Comparison of ENCODE assay signal across 8 cellular contexts in the genomic region with DNA sequence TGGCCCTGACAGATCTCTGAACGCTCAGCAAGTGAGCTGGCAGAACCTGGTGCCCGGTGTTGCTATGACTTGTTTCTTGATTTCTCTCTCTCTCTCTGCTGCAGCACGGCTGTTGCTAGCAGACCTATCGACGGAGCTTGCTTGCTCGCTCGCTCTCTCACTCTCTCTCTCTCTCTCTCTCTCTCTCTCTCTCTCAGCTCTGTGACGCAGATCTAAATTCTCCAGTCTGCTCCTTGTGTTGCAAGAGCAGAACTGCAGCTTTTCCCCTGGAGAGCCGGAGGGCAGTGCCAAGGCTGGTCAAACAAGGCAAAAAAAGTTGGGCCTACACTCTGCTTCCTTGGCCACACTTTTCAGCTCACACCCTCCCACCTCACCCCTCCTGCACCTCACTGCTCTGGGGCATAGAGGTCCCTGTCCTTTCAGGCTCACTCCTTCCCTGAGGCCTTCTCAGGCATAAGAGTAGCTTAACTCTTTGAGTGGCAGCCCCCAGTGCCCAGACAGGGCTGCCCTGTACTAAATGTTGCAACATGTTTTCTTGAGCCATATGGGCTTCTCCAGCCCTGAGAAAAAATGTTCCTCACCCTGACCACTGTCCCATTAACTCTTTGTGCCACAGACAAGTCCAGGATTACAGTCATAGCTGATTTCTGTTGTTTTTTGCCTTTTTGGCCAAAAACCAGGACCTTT.
DNase-seq lines count a peak whose midpoint lies in the region; ATAC-seq, FAIRE-seq and TF ChIP-seq lines count a peak whose summit lies in the region.

No MANE protein-coding gene starts in this region.

- H3K27me3 Mint-ChIP-seq in H9 (ENCODE audit: low read depth), result no peaks in the 10 kb centered on the region; the same call in 1 of the 2 replicates

- H3K4me1 ChIP-seq in H9 (ENCODE audit: insufficient read depth, low read length), result no peaks in the 10 kb centered on the region
- H3K4me1 ChIP-seq in endothelial cell of umbilical vein (ENCODE audit: control insufficient read depth, extremely low read depth, insufficient read depth, low read length), result peaks cover 50% of the 10 kb centered on the region
- peaks cover 70% of the 10 kb centered on the region for H3K4me1 ChIP-seq in mucosa of descending colon (ENCODE audit: low read depth)

- H2AFZ ChIP-seq in H9 (ENCODE audit: low read length) (no peak overlapping the region), endothelial cell of umbilical vein (ENCODE audit: low read depth, low read length) (no peak overlapping the region)

- dilution Hi-C loops in endothelial cell of umbilical vein (cut with MboI; ENCODE audit: extremely low pct_ligation_motif_present, low sequenced_read_pairs), result no loop called here

- intact Hi-C loops in endothelial cell of umbilical vein (cut with micrococcal nuclease), result no loop called here
- intact Hi-C loops in mucosa of descending colon (cut with DNase I, micrococcal nuclease), result no loop called here

- WGBS in H9 (ENCODE audit: extremely low coverage, insufficient read length, low lambda C conversion rate), result no CpG with 5 or more reads among the region's 9 CpGs

- POLR2A ChIA-PET in endothelial cell of umbilical vein (lab: Charles Lee), result interaction anchor here (0.6 kb wide), 2 partner anchors 20 to 134 kb away, joined by 3 read pairs; no protein-coding TSS in a partner anchor

- peaks cover 21 to 28% of the 10 kb centered on the region in 2 experiments for H3K4me1 Mint-ChIP-seq in H9

- H3K27ac Mint-ChIP-seq in H9, result peak overlapping the region in 2 of 3 experiments; percentile 53 to 79; a peak in 3 of 7 replicates

- no peaks in the 10 kb centered on the region for H3K9me3 ChIP-seq in H9 (ENCODE audit: control insufficient read depth, low read depth, low read length)
- H3K9me3 ChIP-seq in endothelial cell of umbilical vein (replicated peaks; ENCODE audit: control insufficient read depth, insufficient read depth, low read length), result no peaks in the 10 kb centered on the region
- no peaks in the 10 kb centered on the region for H3K9me3 ChIP-seq in mucosa of descending colon

- no peak overlapping the region for H2BK20ac ChIP-seq in H9 (ENCODE audit: low read depth, low read length, poor library complexity, severe bottlenecking)

- H2AK5ac ChIP-seq in H9 (ENCODE audit: insufficient read length, low read length), result no peak overlapping the region

- H4K20me1 ChIP-seq in H9 (ENCODE audit: control insufficient read depth, insufficient read depth, insufficient read length), result no peaks in the 10 kb centered on the region
- H4K20me1 ChIP-seq in endothelial cell of umbilical vein (replicated peaks; ENCODE audit: control insufficient read depth, extremely low read depth, insufficient read depth, low read length), result no peaks in the 10 kb centered on the region

- no peak overlapping the region for H3T11ph ChIP-seq in H9 (ENCODE audit: low read length)

- H3K36me3 ChIP-seq in endothelial cell of umbilical vein (ENCODE audit: control insufficient read depth in 2 of 2, extremely low read depth in 1 of 2, insufficient read depth in 2 of 2, low read length in 2 of 2) (no peaks in the 10 kb centered on the region), mucosa of descending colon (ENCODE audit: low read depth) (no peaks in the 10 kb centered on the region)

- 0 out of 5 replicates have a peak overlapping the region, but pooled peaks of 1 of the 2 experiments have one; percentile 1 for H3K4me3 Mint-ChIP-seq in H9

- no peak overlapping the region for H3K4ac ChIP-seq in H9 (ENCODE audit: low read depth, low read length)

- H3K4me3 ChIP-seq in endothelial cell of umbilical vein (replicated peaks in 1 of 3; ENCODE audit: insufficient read depth in 1 of 3, low read depth in 1 of 3, low read length in 3 of 3) (no peak overlapping the region), mucosa of descending colon (peak overlapping the region; percentile 54)

- H3K79me1 ChIP-seq in H9 (ENCODE audit: insufficient read depth, low read depth, low read length, poor library complexity, severe bottlenecking), result no peaks in the 10 kb centered on the region

- H3K36me3 Mint-ChIP-seq in H9 (ENCODE audit: insufficient read depth in 1 of 3, low read depth in 3 of 3), result no peaks in the 10 kb centered on the region

- H3K14ac ChIP-seq in H9 (ENCODE audit: insufficient read depth, low read length), result no peak overlapping the region

- H3K56ac ChIP-seq in H9 (ENCODE audit: insufficient read length, low read depth, low read length), result no peak overlapping the region

- no peak overlapping the region for H2BK120ac ChIP-seq in H9 (ENCODE audit: low read depth, low read length, poor library complexity, severe bottlenecking)

- no peaks in the 10 kb centered on the region for H3K79me2 ChIP-seq in H9 (ENCODE audit: insufficient read depth, low read length)
- peaks cover 36% of the 10 kb centered on the region for H3K79me2 ChIP-seq in endothelial cell of umbilical vein (ENCODE audit: control insufficient read depth, insufficient read depth, low read length)

- CTCF ChIA-PET in endothelial cell of umbilical vein (lab: Charles Lee), result interaction anchor here (0.7 to 21.9 kb wide), 17 partner anchors 8 to 171 kb away, joined by 3 to 634 read pairs (median 5); no protein-coding TSS in a partner anchor

- H2BK12ac ChIP-seq in H9 (ENCODE audit: insufficient read length, low read depth, low read length), result no peak overlapping the region

- FAIRE-seq in endothelial cell of umbilical vein (lab: Jason Lieb, UNC), result peak; percentile 81

- H3K27ac ChIP-seq in H9 (ENCODE audit: insufficient read length, low read depth, low read length) (no peak overlapping the region), endothelial cell of umbilical vein (ENCODE audit: insufficient read depth, low read depth, low read length) (peak overlapping the region; percentile 44)

- TF ChIP-seq POLR2A in endothelial cell of umbilical vein (IDR thresholded peaks at IDR 0.05; ENCODE audit: low read depth, low read length), result no peak

- peak; percentile 68 for ATAC-seq in mucosa of descending colon

- no peak overlapping the region for H4K91ac ChIP-seq in H9 (ENCODE audit: insufficient read length, low read depth, low read length)

- no peak overlapping the region for H4K8ac ChIP-seq in H9 (replicated peaks; ENCODE audit: insufficient read length, low read depth, low read length)

- no peak overlapping the region for H2BK15ac ChIP-seq in H9 (ENCODE audit: low read depth, low read length)

- no peak overlapping the region for H4K5ac ChIP-seq in H9 (ENCODE audit: insufficient read length, low read depth, low read length)

- no peaks in the 10 kb centered on the region for H3K27me3 ChIP-seq in H9 (ENCODE audit: insufficient read depth, low read length)
- no peaks in the 10 kb centered on the region for H3K27me3 ChIP-seq in endothelial cell of umbilical vein (ENCODE audit: control insufficient read depth in 2 of 2, insufficient read depth in 2 of 2, low read length in 2 of 2)

- H3K18ac ChIP-seq in H9 (ENCODE audit: insufficient read length, low read depth, low read length), result no peak overlapping the region

- no peak overlapping the region for H3K4me2 ChIP-seq in H9 (ENCODE audit: insufficient read depth, insufficient read length, low read length)
- H3K4me2 ChIP-seq in endothelial cell of umbilical vein (ENCODE audit: insufficient read depth, low read length), result no peak overlapping the region

- no peak overlapping the region for H2BK5ac ChIP-seq in H9 (ENCODE audit: insufficient read length, low read length)

- no peaks in the 10 kb centered on the region for H3K23me2 ChIP-seq in H9 (ENCODE audit: insufficient read length, low read depth, low read length, poor library complexity, severe bottlenecking)

- H3K9ac ChIP-seq in H9 (ENCODE audit: extremely low read depth, insufficient read length, low read length), result no peak overlapping the region
- no peak overlapping the region for H3K9ac ChIP-seq in endothelial cell of umbilical vein (replicated peaks; ENCODE audit: extremely low read depth, insufficient read depth, low read length)

- no peak overlapping the region for H3K23ac ChIP-seq in H9 (ENCODE audit: insufficient read length, low read depth, low read length)

- no TSS peak for BruUV-seq in endothelial cell of umbilical vein (replicated peaks; lab: Mats Ljungman, UMichigan)

- H3K9me3 Mint-ChIP-seq in H9, result no peaks in the 10 kb centered on the region

- DNase-seq in EL (peak; percentile 90), H9 (peak; percentile 72), NCI-H510A (lab: John Stamatoyannopoulos, UW) (peak; percentile 85), activated T-cell treated with anti-CD3 and anti-CD28 coated beads for 1 hour (ENCODE audit: low read depth) (peak; percentile 50), endothelial cell of umbilical vein (ENCODE audit: low read depth, low spot score) (peak; percentile 83), mucosa of descending colon (peak; percentile 78 to 82 (median 82)), NCI-H128 (lab: John Stamatoyannopoulos, UW; ENCODE audit: unreplicated experiment) (no peak)
- peak; percentile 23 to 50 for DNase-seq in stimulated activated CD8-positive, alpha-beta memory T cell treated with anti-CD3 and anti-CD28 coated beads, Interleukin-2, amount 100 ng/mL, for 48 hours (ENCODE audit: low read depth in 2 of 2)

- no peaks in the 10 kb centered on the region for H3K9me1 ChIP-seq in endothelial cell of umbilical vein (replicated peaks; ENCODE audit: control insufficient read depth, extremely low read depth, insufficient read depth, low read length)

- TF ChIP-seq CTCF in H9 (conservative IDR thresholded peaks at IDR 0.05) (peak; percentile 46), endothelial cell of umbilical vein (IDR thresholded peaks at IDR 0.05; ENCODE audit: extremely low read depth in 1 of 2, insufficient read depth in 1 of 2, low read depth in 1 of 2, low read length in 2 of 2) (peak; percentile 51 to 63), mucosa of descending colon (IDR thresholded peaks at IDR 0.05) (peak; percentile 65)

TF ChIP-seq in endothelial cell of umbilical vein, 7 proteins besides CTCF, POLR2A, EP300 and RAD21:
- TF ChIP-seq JUN (IDR thresholded peaks at IDR 0.05; ENCODE audit: borderline replicate concordance, insufficient read depth, insufficient read length, low read depth), result no peak
